17 cellular contexts compared by ENCODE assay signal in the genomic region with DNA sequence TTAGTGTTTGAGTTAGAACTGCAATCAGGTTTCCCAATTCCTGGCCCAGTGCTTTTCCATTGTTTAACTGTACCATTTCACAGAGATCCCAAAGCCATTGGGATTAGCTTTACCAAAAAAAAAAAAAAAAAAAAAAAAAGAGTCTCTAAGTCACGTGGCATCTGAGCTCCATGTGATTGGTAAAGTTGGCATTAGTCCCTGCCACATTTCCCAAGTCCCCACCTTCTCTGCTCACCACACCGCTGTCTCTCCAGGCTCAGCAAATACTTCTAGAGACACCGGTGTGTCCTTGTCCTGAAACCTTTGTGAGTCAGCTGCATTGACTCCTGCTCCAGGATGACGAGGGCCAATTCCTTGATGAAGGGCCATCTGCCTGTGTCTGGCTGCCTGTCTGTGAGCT.
A peak's percentile ranks its signal among the peaks of the same experiment; 100 is the strongest.
DNase-seq lines count a peak whose midpoint lies in the region; ATAC-seq and TF ChIP-seq lines count a peak whose summit lies in the region.
"Had no signal": no experiment of that assay in that cellular context is flagged by ENCODE, and none has a peak within 500 bp of the region (broad histone marks: within the 10 kb centered on the region; RNA-seq: fewer than 3 reads in every experiment).

No MANE protein-coding gene starts in this region.

- no peak overlapping the region for H4K91ac ChIP-seq in neuronal stem cell (ENCODE audit: low read depth, low read length, poor library complexity)

- no peak overlapping the region for H2BK15ac ChIP-seq in neuronal stem cell (ENCODE audit: low read length)

- TF ChIP-seq CTCF in WERI-Rb-1 (IDR thresholded peaks at IDR 0.05; ENCODE audit: low read depth, low read length) = no peak

- no peaks in the 10 kb centered on the region for H3K27me3 ChIP-seq in WERI-Rb-1 (ENCODE audit: insufficient read depth, low read depth, severe bottlenecking)
- no peaks in the 10 kb centered on the region for H3K27me3 ChIP-seq in neuronal stem cell (ENCODE audit: control insufficient read depth in 3 of 3, insufficient read depth in 3 of 3, low read depth in 1 of 3, low read length in 3 of 3)
- H3K27me3 ChIP-seq: Peyer's patch had no signal

- no peak overlapping the region for H2BK12ac ChIP-seq in neuronal stem cell (ENCODE audit: low read length)

- peak overlapping the region; percentile 39 for H3K18ac ChIP-seq in neuronal stem cell (ENCODE audit: low read length)

- H3K27ac ChIP-seq in WERI-Rb-1 = peak overlapping the region; percentile 32
- no peak overlapping the region for H3K27ac ChIP-seq in neuronal stem cell (replicated peaks; ENCODE audit: low read length)
- H3K27ac ChIP-seq: C4-2B, Peyer's patch, SK-N-MC had no signal

- H3K4me3 ChIP-seq in WERI-Rb-1 (ENCODE audit: low read depth, low read length) (no peak overlapping the region), neuronal stem cell (ENCODE audit: low read length in 2 of 2) (no peak overlapping the region)
- H3K4me3 ChIP-seq: Peyer's patch, SK-N-MC had no signal

- in situ Hi-C loops in G401 (cut with HindIII; ENCODE audit: low sequenced_read_pairs) = no loop called here

- no peak overlapping the region for H2AK5ac ChIP-seq in neuronal stem cell (ENCODE audit: low read depth, low read length)

- DNase-seq in AG08396 (ENCODE audit: low spot score) (peak; percentile 31), G401 (ENCODE audit: low spot score) (peak; percentile 23), WERI-Rb-1 (peak; percentile 47), neuronal stem cell (ENCODE audit: low spot score) (no peak), NCI-H146 treated with DMSO at 0.1 percent for 48 hours (lab: John Stamatoyannopoulos, UW; ENCODE audit: unreplicated experiment) (no peak), globus pallidus (ENCODE audit: low spot score) (no peak)
- DNase-seq: KBM-7, MV-4-11, NCI-H1417 treated with DMSO at 0.1 percent for 48 hours, NCI-H2029, NCI-H2171, Peyer's patch, T-helper 1 cell had no signal

- no peak overlapping the region for H2BK5ac ChIP-seq in neuronal stem cell (ENCODE audit: low read length)

- ATAC-seq in GM19035 (IDR thresholded peaks at IDR 0.05; ENCODE audit: unreplicated experiment) = no peak
- ATAC-seq: Right ventricle myocardium inferior had no signal

- H3K4me2 ChIP-seq in neuronal stem cell (ENCODE audit: insufficient read depth, low read length, poor library complexity, severe bottlenecking) = no peak overlapping the region

- peaks cover 0 to 4% of the 10 kb centered on the region in 2 donors for H3K4me1 ChIP-seq in neuronal stem cell (ENCODE audit: control insufficient read depth in 2 of 2, insufficient read depth in 1 of 2, low read depth in 1 of 2, low read length in 2 of 2)
- H3K4me1 ChIP-seq: Peyer's patch had no signal

- no peak overlapping the region for H3K14ac ChIP-seq in neuronal stem cell (ENCODE audit: low read length)

- H3K23ac ChIP-seq in neuronal stem cell (ENCODE audit: low read depth, low read length, poor library complexity) = no peak overlapping the region

- peak overlapping the region; percentile 44 for H3K9ac ChIP-seq in neuronal stem cell (ENCODE audit: low read depth, low read length, poor library complexity)

- H2AFZ ChIP-seq in neuronal stem cell (ENCODE audit: low read length) = no peak overlapping the region

- H3K79me1 ChIP-seq in neuronal stem cell (ENCODE audit: low read depth, low read length) = no peaks in the 10 kb centered on the region

- WGBS in neuronal stem cell (ENCODE audit: extremely low coverage in 2 of 2, insufficient read length in 2 of 2, insufficient replicate concordance in 1 of 2), 2 donors = no CpG with 5 or more reads among the region's 4 CpGs

- H3K4ac ChIP-seq in neuronal stem cell (ENCODE audit: low read length) = no peak overlapping the region

- H3K9me3 ChIP-seq in WERI-Rb-1 (ENCODE audit: severe bottlenecking) (no peaks in the 10 kb centered on the region), neuronal stem cell (replicated peaks in 1 of 2; ENCODE audit: control insufficient read depth in 2 of 2, insufficient read depth in 1 of 2, low read depth in 1 of 2, low read length in 2 of 2) (peaks cover 0 to 3% of the 10 kb centered on the region in 2 donors)

- no peak overlapping the region for H2BK120ac ChIP-seq in neuronal stem cell (ENCODE audit: low read depth, low read length)

- H3K36me3 ChIP-seq in WERI-Rb-1 (no peaks in the 10 kb centered on the region), neuronal stem cell (replicated peaks in 1 of 2; ENCODE audit: control insufficient read depth in 2 of 2, insufficient read depth in 2 of 2, low read length in 2 of 2) (no peaks in the 10 kb centered on the region)
- H3K36me3 ChIP-seq: Peyer's patch had no signal

- no peak overlapping the region for H4K8ac ChIP-seq in neuronal stem cell (ENCODE audit: low read depth, low read length)

Comparison
In these comparisons a context has a peak if more than half of its experiments do, and no peak if none do; other contexts are left out.
1. DNase-seq: peak in AG08396 (single experiment), G401 (single experiment) and WERI-Rb-1 (single experiment); none in neuronal stem cell (single experiment), NCI-H146 treated with DMSO at 0.1 percent for 48 hours (single experiment) and globus pallidus (single experiment).